In genomic region chr1:220894025-220894923, GRCh38 we compare ENCODE assay signal across 8 cellular contexts. TPM values are rescaled to one million over a fixed set of nuclear protein-coding genes. Genes with fewer than 3 reads are reported as not detected.
DNase-seq lines count a peak whose midpoint lies in the region; ATAC-seq and TF ChIP-seq lines count a peak whose summit lies in the region.

No MANE protein-coding gene starts in this region.

- no peaks in the 10 kb centered on the region for H3K79me2 ChIP-seq in parathyroid adenoma

- H3K9ac ChIP-seq in iPS-18a (ENCODE audit: low read length) (no peak overlapping the region), parathyroid adenoma (no peak overlapping the region)

- H3K9me3 ChIP-seq in iPS-18a (ENCODE audit: control insufficient read depth, low read depth, low read length) = no peaks in the 10 kb centered on the region
- H3K9me3 ChIP-seq in parathyroid adenoma (ENCODE audit: control insufficient read depth, low read length) = no peaks in the 10 kb centered on the region
- H3K9me3 ChIP-seq in gastroesophageal sphincter = peaks cover 0 to 4% (median 0%) of the 10 kb centered on the region in 3 donors
- H3K9me3 ChIP-seq in SJCRH30 (replicated peaks) = peaks cover 9% of the 10 kb centered on the region

- in situ Hi-C loops in astrocyte of the spinal cord (cut with HindIII; ENCODE audit: low sequenced_read_pairs) = no loop called here

- no peak for TF ChIP-seq EP300 in gastroesophageal sphincter (IDR thresholded peaks at IDR 0.05)

- peaks cover 0 to 1% of the 10 kb centered on the region in 2 donors for H3K4me1 Mint-ChIP-seq in effector memory CD8-positive, alpha-beta T cell (ENCODE audit: low read depth in 2 of 2)

- H3K4me3 ChIP-seq in astrocyte of the spinal cord (ENCODE audit: low read depth, low read length) (peak overlapping the region; percentile 29), iPS-18a (ENCODE audit: low read length) (peak overlapping the region; percentile 44), parathyroid adenoma (ENCODE audit: low read depth, low read length) (no peak overlapping the region), gastroesophageal sphincter (peak overlapping the region in 1 of 2 donors; percentile 45), SJCRH30 (no peak overlapping the region)

- H3K27me3 Mint-ChIP-seq in effector memory CD8-positive, alpha-beta T cell = peaks cover 48 to 70% of the 10 kb centered on the region in 2 donors

- H3K36me3 ChIP-seq in iPS-18a (ENCODE audit: control insufficient read depth, low read depth, low read length) (no peaks in the 10 kb centered on the region), parathyroid adenoma (ENCODE audit: control insufficient read depth, insufficient read depth, low read length) (no peaks in the 10 kb centered on the region), gastroesophageal sphincter (no peaks in the 10 kb centered on the region), SJCRH30 (no peaks in the 10 kb centered on the region)

- no peak overlapping the region for H2AFZ ChIP-seq in parathyroid adenoma

- peak overlapping the region; percentile 80 for H3K4me2 ChIP-seq in parathyroid adenoma (ENCODE audit: low read length)

- H3K27ac ChIP-seq in iPS-18a (ENCODE audit: low read length) = no peak overlapping the region
- H3K27ac ChIP-seq in parathyroid adenoma = no peak overlapping the region
- no peak overlapping the region for H3K27ac ChIP-seq in gastroesophageal sphincter
- H3K27ac ChIP-seq in SJCRH30 = no peak overlapping the region

- H3K27me3 ChIP-seq in iPS-18a (ENCODE audit: control insufficient read depth, insufficient read depth, low read length) (peaks cover 82% of the 10 kb centered on the region), parathyroid adenoma (ENCODE audit: control insufficient read depth, insufficient read depth, low read length) (peaks cover 19% of the 10 kb centered on the region), gastroesophageal sphincter (peaks cover 72% of the 10 kb centered on the region), SJCRH30 (no peaks in the 10 kb centered on the region)

- H3K4me3 Mint-ChIP-seq in effector memory CD8-positive, alpha-beta T cell = peak overlapping the region in 1 of 2 donors; percentile 19

- H3K27ac Mint-ChIP-seq in effector memory CD8-positive, alpha-beta T cell = no peak overlapping the region

- TF ChIP-seq CTCF in astrocyte of the spinal cord (IDR thresholded peaks at IDR 0.05; ENCODE audit: low read depth, low read length) (no peak), parathyroid adenoma (IDR thresholded peaks at IDR 0.05) (no peak), gastroesophageal sphincter (IDR thresholded peaks at IDR 0.05) (no peak)

- TF ChIP-seq POLR2A in gastroesophageal sphincter (IDR thresholded peaks at IDR 0.05) = no peak

- H3K36me3 Mint-ChIP-seq in effector memory CD8-positive, alpha-beta T cell (ENCODE audit: insufficient read depth) = no peaks in the 10 kb centered on the region

- DNase-seq in D341Med (ENCODE audit: low spot score) (peak; percentile 30), astrocyte of the spinal cord (ENCODE audit: low read depth, low spot score) (no peak), GM19238 (ENCODE audit: insufficient read length, low spot score) (no peak), SJCRH30 (no peak)
- no peak for DNase-seq in effector memory CD8-positive, alpha-beta T cell

- 58 to 78% methylated on average over 4 to 7 of the region's 71 CpGs for WGBS in gastroesophageal sphincter (ENCODE audit: low coverage in 1 of 2), 2 donors

- H3K9me3 Mint-ChIP-seq in effector memory CD8-positive, alpha-beta T cell = no peaks in the 10 kb centered on the region

- no peak for ATAC-seq in gastroesophageal sphincter
- ATAC-seq in effector memory CD8-positive, alpha-beta T cell (replicated peaks) = no peak

- peaks cover 23% of the 10 kb centered on the region for H3K4me1 ChIP-seq in iPS-18a (ENCODE audit: control insufficient read depth, low read depth, low read length)
- H3K4me1 ChIP-seq in parathyroid adenoma = no peaks in the 10 kb centered on the region
- peaks cover 0 to 26% (median 0%) of the 10 kb centered on the region in 3 donors for H3K4me1 ChIP-seq in gastroesophageal sphincter
- no peaks in the 10 kb centered on the region for H3K4me1 ChIP-seq in SJCRH30

RNA-seq across cellular contexts. Expression of gene HLX, which starts 15.0 kb away (rescaled TPM):
- 10 to 100 TPM in 3 of 4 donors, 1 to 10 TPM in 1; 7.1 to 18.1 (median 13.5) TPM for total RNA-seq in gastroesophageal sphincter
- total RNA-seq in SJCRH30 (2014; rRNA removed; shearing (Covaris generic)) = 15.4 and 17.0 TPM in 2 replicates

Comparison
In these comparisons a context has a peak if more than half of its experiments do, and no peak if none do; other contexts are left out.
1. H3K4me3 ChIP-seq: peak in astrocyte of the spinal cord (single experiment) and iPS-18a (single experiment); none in parathyroid adenoma (single experiment) and SJCRH30 (single experiment).